In the genomic region with DNA sequence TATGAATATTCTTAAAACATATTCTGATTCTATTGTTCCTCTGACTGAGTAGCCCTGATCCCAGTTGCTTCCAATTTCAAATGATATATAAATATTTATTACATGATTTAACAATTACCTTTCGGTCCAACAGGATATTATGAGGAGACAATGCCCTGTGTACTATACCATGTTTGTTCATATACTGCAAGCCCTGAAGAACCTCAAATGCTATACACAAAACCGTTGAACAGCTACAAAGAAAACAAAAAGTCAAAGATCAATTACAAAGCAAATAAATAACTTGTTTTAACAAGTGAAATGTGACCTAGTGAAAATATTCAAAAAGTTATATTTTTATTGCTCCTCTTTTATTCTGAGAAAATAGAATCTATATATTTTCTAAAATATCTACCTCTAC, we compare ENCODE assay signal across 37 cellular contexts.
"Had no signal": no experiment of that assay in that cellular context is flagged by ENCODE, and none has a peak within 500 bp of the region (broad histone marks: within the 10 kb centered on the region; RNA-seq: fewer than 3 reads in every experiment).

No MANE protein-coding gene starts in this region.

- H3K27ac Mint-ChIP-seq: activated B cell treated with CpG ODN at 0.5 μM for 24 hours; activated CD4-positive, alpha-beta memory T cell treated with anti-CD3 and anti-CD28 coated beads for 36 hours; activated CD4-positive, alpha-beta T cell treated with anti-CD3 and anti-CD28 coated beads, Interleukin-2, amount 10 ng/mL, durations not matched to agents 24 days and 14 days; activated CD8-positive, alpha-beta T cell treated with anti-CD3 and anti-CD28 coated beads for 36 hours; activated naive CD4-positive, alpha-beta T cell treated with anti-CD3 and anti-CD28 coated beads for 36 hours; activated naive CD4-positive, alpha-beta T cell treated with anti-CD3 and anti-CD28 coated beads, Interleukin-2, amount 50 U/mL, for 72 hours; activated naive CD8-positive, alpha-beta T cell treated with anti-CD3 and anti-CD28 coated beads for 36 hours; activated T-cell treated with anti-CD3 and anti-CD28 coated beads, Interleukin-2, amount 50 U/mL, for 72 hours; activated T-helper 1 cell treated with anti-CD3 and anti-CD28 coated beads, Interleukin-12 subunit alpha, Interleukin-12 subunit beta, Interleukin-2, Interleukin-4 antibody, amounts not matched to agents 30 ng/mL and 10 ng/mL and 1 ng/mL, durations not matched to agents 14 hours and 24 hours and 36 hours; activated T-helper 17 cell treated with anti-CD3 and anti-CD28 coated beads, Interleukin-2, amount 50 U/mL, for 72 hours; T-helper 1 cell treated with Interleukin-12 subunit alpha and Interleukin-12 subunit beta and Interleukin-4 antibody, amounts not matched to agents 30 μg/mL and 1 μg/mL, for 36 hours; T-helper 2 cell treated with Interferon-gamma antibody and Interleukin-4, amounts not matched to agents 5 μg/mL and 100 μg/mL, for 36 hours had no signal

- FAIRE-seq: astrocyte, TTC549 had no signal

- H3K4me1 Mint-ChIP-seq: activated B cell treated with CpG ODN at 0.5 μM for 24 hours; activated CD4-positive, alpha-beta T cell treated with anti-CD3 and anti-CD28 coated beads, Interleukin-2, amount 10 ng/mL, durations not matched to agents 24 days and 14 days; activated T-helper 17 cell treated with anti-CD3 and anti-CD28 coated beads, Interleukin-2, amount 50 U/mL, for 72 hours had no signal

- H3K27ac ChIP-seq: adrenal gland, body of pancreas, brain microvascular endothelial cell, breast epithelium, VCaP had no signal

- H3K9me3 Mint-ChIP-seq: activated B cell treated with CpG ODN at 0.5 μM for 24 hours; activated CD4-positive, alpha-beta memory T cell treated with anti-CD3 and anti-CD28 coated beads for 36 hours; activated CD4-positive, alpha-beta T cell treated with anti-CD3 and anti-CD28 coated beads, Interleukin-2, amount 10 ng/mL, durations not matched to agents 24 days and 14 days; activated CD8-positive, alpha-beta T cell treated with anti-CD3 and anti-CD28 coated beads for 36 hours; activated naive CD4-positive, alpha-beta T cell treated with anti-CD3 and anti-CD28 coated beads for 36 hours; activated naive CD4-positive, alpha-beta T cell treated with anti-CD3 and anti-CD28 coated beads, Interleukin-2, amount 50 U/mL, for 72 hours; activated naive CD8-positive, alpha-beta T cell treated with anti-CD3 and anti-CD28 coated beads for 36 hours; activated T-cell treated with anti-CD3 and anti-CD28 coated beads, Interleukin-2, amount 50 U/mL, for 4 hours; activated T-cell treated with anti-CD3 and anti-CD28 coated beads, Interleukin-2, amount 50 U/mL, for 72 hours; activated T-helper 1 cell treated with anti-CD3 and anti-CD28 coated beads, Interleukin-12 subunit alpha, Interleukin-12 subunit beta, Interleukin-2, Interleukin-4 antibody, amounts not matched to agents 30 ng/mL and 10 ng/mL and 1 ng/mL, durations not matched to agents 14 hours and 24 hours and 36 hours; activated T-helper 17 cell treated with anti-CD3 and anti-CD28 coated beads, Interleukin-2, amount 50 U/mL, for 72 hours; T-helper 1 cell treated with Interleukin-12 subunit alpha and Interleukin-12 subunit beta and Interleukin-4 antibody, amounts not matched to agents 30 μg/mL and 1 μg/mL, for 36 hours; T-helper 2 cell treated with Interferon-gamma antibody and Interleukin-4, amounts not matched to agents 5 μg/mL and 100 μg/mL, for 36 hours had no signal

- H3K27me3 Mint-ChIP-seq: activated B cell treated with CpG ODN at 0.5 μM for 24 hours; activated CD4-positive, alpha-beta memory T cell treated with anti-CD3 and anti-CD28 coated beads for 36 hours; activated CD4-positive, alpha-beta T cell treated with anti-CD3 and anti-CD28 coated beads, Interleukin-2, amount 10 ng/mL, durations not matched to agents 24 days and 14 days; activated CD8-positive, alpha-beta T cell treated with anti-CD3 and anti-CD28 coated beads for 36 hours; activated naive CD8-positive, alpha-beta T cell treated with anti-CD3 and anti-CD28 coated beads for 36 hours; activated T-helper 17 cell treated with anti-CD3 and anti-CD28 coated beads, Interleukin-2, amount 50 U/mL, for 72 hours had no signal

- ATAC-seq: activated CD8-positive, alpha-beta T cell treated with anti-CD3 and anti-CD28 coated beads for 36 hours; activated naive CD4-positive, alpha-beta T cell treated with anti-CD3 and anti-CD28 coated beads, Interleukin-2, amount 50 U/mL, for 72 hours; activated T-cell treated with anti-CD3 and anti-CD28 coated beads, Interleukin-2, amount 50 U/mL, for 4 hours; activated T-cell treated with anti-CD3 and anti-CD28 coated beads, Interleukin-2, amount 50 U/mL, for 72 hours; activated T-helper 17 cell treated with anti-CD3 and anti-CD28 coated beads, Interleukin-2, amount 50 U/mL, for 72 hours; body of pancreas had no signal

- H3K4me3 ChIP-seq: adrenal gland, body of pancreas, breast epithelium had no signal

- H3K4me3 Mint-ChIP-seq: activated B cell treated with CpG ODN at 0.5 μM for 24 hours; activated CD4-positive, alpha-beta memory T cell treated with anti-CD3 and anti-CD28 coated beads for 36 hours; activated CD4-positive, alpha-beta T cell treated with anti-CD3 and anti-CD28 coated beads, Interleukin-2, amount 10 ng/mL, durations not matched to agents 24 days and 14 days; activated CD8-positive, alpha-beta T cell treated with anti-CD3 and anti-CD28 coated beads for 36 hours; activated naive CD4-positive, alpha-beta T cell treated with anti-CD3 and anti-CD28 coated beads for 36 hours; activated naive CD8-positive, alpha-beta T cell treated with anti-CD3 and anti-CD28 coated beads for 36 hours; activated T-cell treated with anti-CD3 and anti-CD28 coated beads, Interleukin-2, amount 50 U/mL, for 4 hours; activated T-cell treated with anti-CD3 and anti-CD28 coated beads, Interleukin-2, amount 50 U/mL, for 72 hours; activated T-helper 1 cell treated with anti-CD3 and anti-CD28 coated beads, Interleukin-12 subunit alpha, Interleukin-12 subunit beta, Interleukin-2, Interleukin-4 antibody, amounts not matched to agents 30 ng/mL and 10 ng/mL and 1 ng/mL, durations not matched to agents 14 hours and 24 hours and 36 hours; activated T-helper 17 cell treated with anti-CD3 and anti-CD28 coated beads, Interleukin-2, amount 50 U/mL, for 72 hours; T-helper 1 cell treated with Interleukin-12 subunit alpha and Interleukin-12 subunit beta and Interleukin-4 antibody, amounts not matched to agents 30 μg/mL and 1 μg/mL, for 36 hours; T-helper 2 cell treated with Interferon-gamma antibody and Interleukin-4, amounts not matched to agents 5 μg/mL and 100 μg/mL, for 36 hours had no signal

- H3K36me3 Mint-ChIP-seq: activated CD4-positive, alpha-beta memory T cell treated with anti-CD3 and anti-CD28 coated beads for 36 hours; activated naive CD4-positive, alpha-beta T cell treated with anti-CD3 and anti-CD28 coated beads, Interleukin-2, amount 50 U/mL, for 72 hours; activated naive CD8-positive, alpha-beta T cell treated with anti-CD3 and anti-CD28 coated beads for 36 hours had no signal

- H3K9me3 ChIP-seq: adrenal gland, body of pancreas, breast epithelium had no signal

- H3K27me3 ChIP-seq: adrenal gland, body of pancreas, brain microvascular endothelial cell, breast epithelium had no signal

- DNase-seq: activated B cell treated with CpG ODN at 0.5 μM for 24 hours; activated CD4-positive, alpha-beta memory T cell treated with anti-CD3 and anti-CD28 coated beads for 36 hours; activated CD4-positive, alpha-beta T cell treated with anti-CD3 and anti-CD28 coated beads for 4 hours; activated CD4-positive, alpha-beta T cell treated with anti-CD3 and anti-CD28 coated beads, Interleukin-2, amount 10 ng/mL, durations not matched to agents 24 days and 14 days; activated CD4-positive, alpha-beta T cell treated with anti-CD3 and anti-CD28 coated beads, Interleukin-2, amount 50 U/mL, for 1 hour; activated CD4-positive, alpha-beta T cell treated with anti-CD3 and anti-CD28 coated beads, Interleukin-2, amount 50 U/mL, for 4 hours; activated CD4-positive, CD25-positive, alpha-beta regulatory T cell treated with anti-CD3 and anti-CD28 coated beads, Interleukin-2, amount 50 U/mL, for 72 hours; activated CD8-positive, alpha-beta memory T cell treated with anti-CD3 and anti-CD28 coated beads, Interleukin-2, amount 50 U/mL, for 4 hours; activated CD8-positive, alpha-beta T cell treated with anti-CD3 and anti-CD28 coated beads for 36 hours; activated effector memory CD4-positive, alpha-beta T cell treated with anti-CD3 and anti-CD28 coated beads, Interleukin-2, amount 50 U/mL, for 16 hours; activated gamma-delta T cell treated with Interleukin-2 at 50 U/mL for 16 hours; activated naive CD4-positive, alpha-beta T cell; activated naive CD4-positive, alpha-beta T cell treated with anti-CD3 and anti-CD28 coated beads for 36 hours; activated naive CD4-positive, alpha-beta T cell treated with anti-CD3 and anti-CD28 coated beads, Interleukin-2, amount 50 U/mL, for 16 hours; activated naive CD8-positive, alpha-beta T cell treated with anti-CD3 and anti-CD28 coated beads for 36 hours; activated T-cell treated with anti-CD3 and anti-CD28 coated beads for 4 hours; activated T-cell treated with anti-CD3 and anti-CD28 coated beads, Interleukin-2, amount 50 U/mL, for 1 hour; activated T-cell treated with anti-CD3 and anti-CD28 coated beads, Interleukin-2, amount 50 U/mL, for 4 hours; activated T-cell treated with anti-CD3 and anti-CD28 coated beads, Interleukin-2, amount 50 U/mL, for 72 hours; adrenal gland; amniotic stem cell; aorta; body of pancreas; brain microvascular endothelial cell; central memory CD4-positive, alpha-beta T cell; T-helper 1 cell; T-helper 2 cell; T-helper 9 cell had no signal

- H3K36me3 ChIP-seq: adrenal gland, brain microvascular endothelial cell had no signal

- H3K4me1 ChIP-seq: breast epithelium had no signal
